ENCODE assay signal across 8 cellular contexts in the genomic region with DNA sequence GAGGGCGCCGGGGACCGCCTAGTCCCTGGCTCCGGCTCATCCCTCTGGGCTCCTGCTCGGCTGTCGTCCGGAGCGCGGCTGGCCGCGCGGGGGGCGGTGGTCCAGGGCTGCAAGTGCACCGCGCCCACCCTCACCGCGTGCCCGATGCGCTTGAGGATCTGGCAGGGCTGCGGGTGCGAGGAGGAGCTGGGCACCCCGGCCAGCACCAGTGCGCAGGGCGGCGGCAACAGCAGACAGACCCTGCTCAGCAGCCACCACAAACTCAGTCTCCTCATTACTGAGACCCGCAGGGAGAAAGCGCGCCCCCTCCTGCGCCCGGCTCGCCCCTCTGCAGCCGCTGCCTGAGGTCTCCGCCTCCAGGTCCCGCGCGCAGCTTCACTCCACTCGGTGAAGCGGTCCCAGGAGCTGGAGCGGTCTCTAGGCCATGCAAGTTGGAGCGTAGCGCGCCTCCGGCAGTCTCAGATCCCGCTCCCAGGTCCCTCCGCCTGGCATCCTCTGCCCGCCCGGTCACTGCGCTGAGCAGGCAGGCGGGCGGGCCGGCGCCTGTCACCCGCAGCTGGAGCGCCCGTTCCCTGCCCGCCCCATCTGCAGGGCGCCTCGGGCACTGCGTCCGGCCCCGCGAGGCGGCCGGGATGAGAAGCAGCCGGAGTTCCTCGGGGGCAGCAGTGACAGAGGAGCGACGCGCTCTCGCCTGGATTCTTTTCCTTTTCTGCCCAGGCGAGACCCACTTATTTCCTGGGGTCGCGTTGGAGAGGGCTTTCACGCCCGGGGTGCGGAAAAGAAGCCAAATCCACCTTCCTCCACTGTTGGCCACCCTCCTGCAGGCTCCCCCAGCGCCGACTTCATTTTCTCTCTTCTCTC. TPM values are rescaled to one million over a fixed set of nuclear protein-coding genes. Genes with fewer than 3 reads are reported as not detected.
DNase-seq lines count a peak whose midpoint lies in the region; ATAC-seq, FAIRE-seq and TF ChIP-seq lines count a peak whose summit lies in the region.

No MANE protein-coding gene starts in this region.

- H3K36me3 Mint-ChIP-seq in natural killer cell: peaks cover 16% of the 10 kb centered on the region

- peak overlapping the region; percentile 60 for H3K4me3 ChIP-seq in LNCaP clone FGC (ENCODE audit: low read depth, low read length)

- peak overlapping the region; percentile 4 for H3K4me3 Mint-ChIP-seq in natural killer cell

- TF ChIP-seq CTCF in LNCaP clone FGC (IDR thresholded peaks at IDR 0.05; ENCODE audit: control insufficient read depth, extremely low read depth, insufficient read depth) (peak; percentile 26; the same call in 1 of the 2 replicates), natural killer cell (IDR thresholded peaks at IDR 0.05) (no peak)

- H3K9me3 Mint-ChIP-seq in natural killer cell: peaks cover 5 to 7% of the 10 kb centered on the region in 2 donors

- intact Hi-C loops in natural killer cell (cut with micrococcal nuclease): no loop called here

- no peaks in the 10 kb centered on the region for H3K4me1 Mint-ChIP-seq in natural killer cell

- no peak for TF ChIP-seq POLR2A in GM12891 (IDR thresholded peaks at IDR 0.05; ENCODE audit: low read depth, low read length)

- no peak for ATAC-seq in natural killer cell

- no peak for FAIRE-seq in GM12891 (lab: Jason Lieb, UNC)

- H3K27ac Mint-ChIP-seq in natural killer cell: no peak overlapping the region

- peak; percentile 15 for DNase-seq in Ammon's horn (ENCODE audit: low spot score)
- no peak for DNase-seq in LNCaP clone FGC (ENCODE audit: low read depth)
- DNase-seq in ecto neural progenitor cell (ENCODE audit: low spot score): peak; percentile 70
- DNase-seq in natural killer cell: no peak
- DNase-seq in kidney glomerular epithelial cell (lab: John Stamatoyannopoulos, UW): no peak
- no peak for DNase-seq in activated effector memory CD4-positive, alpha-beta T cell treated with Interleukin-2 at 50 U/mL for 16 hours
- DNase-seq in stimulated activated CD8-positive, alpha-beta memory T cell treated with anti-CD3 and anti-CD28 coated beads, Interleukin-4, amount 100 ng/mL, for 48 hours: no peak
- no peak for DNase-seq in GM12891 (ENCODE audit: insufficient read length, low spot score)

- H3K27me3 Mint-ChIP-seq in natural killer cell (ENCODE audit: low read depth in 2 of 2): peaks cover 26 to 27% of the 10 kb centered on the region in 2 donors

TF ChIP-seq in GM12891, 5 proteins besides CTCF, POLR2A, EP300 and RAD21:
- TF ChIP-seq POU2F2 (IDR thresholded peaks at IDR 0.05; ENCODE audit: low read depth, low read length) (no peak), SPI1 (IDR thresholded peaks at IDR 0.05; ENCODE audit: low read depth, low read length) (no peak), POLR2AphosphoS5 (IDR thresholded peaks at IDR 0.05; ENCODE audit: low read depth, low read length) (no peak), TAF1 (IDR thresholded peaks at IDR 0.05; ENCODE audit: low read depth, low read length) (no peak), PAX5 (IDR thresholded peaks at IDR 0.05; ENCODE audit: insufficient read depth, low read length, severe bottlenecking) (no peak)

RNA-seq across cellular contexts. Expression of a gene that starts 0.5 kb away (rescaled TPM):
- not detected for total RNA-seq in natural killer cell
- 0.14 TPM for polyA plus RNA-seq in GM12891 (2012; ENCODE audit: low read depth, missing spikeins)

Comparison
In these comparisons a context has a peak if more than half of its experiments do, and no peak if none do; other contexts are left out.
1. DNase-seq: peak in Ammon's horn (single experiment) and ecto neural progenitor cell (single experiment); none in LNCaP clone FGC (single experiment), natural killer cell (single experiment), kidney glomerular epithelial cell (single experiment), activated effector memory CD4-positive, alpha-beta T cell treated with Interleukin-2 at 50 U/mL for 16 hours (single experiment), stimulated activated CD8-positive, alpha-beta memory T cell treated with anti-CD3 and anti-CD28 coated beads, Interleukin-4, amount 100 ng/mL, for 48 hours (single experiment) and GM12891 (single experiment).